ENCODE assay signal across 8 cellular contexts in the genomic region with DNA sequence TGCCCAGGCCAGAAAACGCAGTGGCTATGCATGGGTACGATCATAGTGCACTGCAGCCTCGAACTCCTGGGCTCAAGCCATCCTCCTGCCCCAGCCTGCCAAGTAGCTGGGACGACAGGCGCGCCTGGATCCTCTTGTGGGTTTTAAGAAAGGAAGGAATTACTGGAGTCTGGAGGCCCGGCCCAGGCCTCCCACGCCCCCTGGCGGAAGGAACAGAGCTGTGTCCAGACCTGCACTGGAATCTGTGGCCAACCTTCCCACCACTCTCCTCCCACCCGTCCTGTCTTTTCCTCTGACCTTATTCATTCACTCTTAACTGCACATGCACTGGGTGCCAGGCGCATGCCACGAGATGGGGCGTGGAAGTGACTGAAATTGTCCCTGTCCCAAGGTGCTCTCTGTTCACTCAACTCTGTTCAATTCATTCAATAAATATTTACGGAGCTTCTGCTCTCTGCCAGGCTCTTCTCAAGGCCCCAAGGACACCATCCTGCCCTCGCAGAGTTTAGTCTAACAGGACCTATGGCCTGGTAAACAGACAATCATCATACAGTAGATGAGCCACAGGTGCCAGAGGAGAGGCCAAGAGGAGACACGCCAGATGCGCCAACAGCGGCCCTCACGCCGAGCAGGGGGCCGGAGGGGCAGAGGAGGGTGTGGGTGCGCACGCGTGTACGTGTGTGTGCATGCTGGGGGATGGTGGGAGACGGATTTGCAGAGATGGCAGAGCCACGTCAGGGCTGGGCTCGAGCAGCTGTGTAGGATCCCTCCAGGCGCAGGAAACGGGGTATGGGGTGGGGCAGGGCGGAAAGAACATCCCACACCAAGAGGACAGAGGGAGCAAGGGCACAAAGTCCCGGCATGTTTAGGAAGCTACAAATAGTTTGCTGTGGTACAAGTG. TPM values are rescaled to one million over a fixed set of nuclear protein-coding genes. Genes with fewer than 3 reads are reported as not detected.
A peak's percentile ranks its signal among the peaks of the same experiment; 100 is the strongest.
DNase-seq lines count a peak whose midpoint lies in the region; ATAC-seq and TF ChIP-seq lines count a peak whose summit lies in the region.

No MANE protein-coding gene starts in this region.

- no peaks in the 10 kb centered on the region for H3K79me1 ChIP-seq in neuronal stem cell (ENCODE audit: low read depth, low read length)

- no peaks in the 10 kb centered on the region for H4K20me1 ChIP-seq in KMS-11 (ENCODE audit: insufficient read depth)
- H4K20me1 ChIP-seq in PC-3 (ENCODE audit: low read length): no peaks in the 10 kb centered on the region

- BruUV-seq in PC-3 (replicated peaks; lab: Mats Ljungman, UMichigan): no TSS peak

- DNase-seq in GM10248 (ENCODE audit: extremely low spot score) (peak; percentile 81), PC-3 (peak; percentile 86), foreskin keratinocyte (peak; percentile 74 to 87), neuronal stem cell (ENCODE audit: low spot score) (peak; percentile 76)
- DNase-seq in activated T-helper 1 cell treated with anti-CD3 and anti-CD28 coated beads, Interleukin-12 subunit alpha, Interleukin-12 subunit beta, Interleukin-2, Interleukin-4 antibody, amounts not matched to agents 30 ng/mL and 10 ng/mL and 1 ng/mL, durations not matched to agents 14 hours and 24 hours and 36 hours (ENCODE audit: low spot score): peak; percentile 41

- H3K27me3 ChIP-seq in KMS-11 (ENCODE audit: insufficient read depth, low read depth) (no peaks in the 10 kb centered on the region), PC-3 (ENCODE audit: low read length) (no peaks in the 10 kb centered on the region), foreskin keratinocyte (no peaks in the 10 kb centered on the region), neuronal stem cell (ENCODE audit: control insufficient read depth in 3 of 3, insufficient read depth in 3 of 3, low read depth in 1 of 3, low read length in 3 of 3) (peaks cover 0 to 41% (median 1%) of the 10 kb centered on the region in 3 experiments)

- H3K36me3 ChIP-seq in KMS-11 (ENCODE audit: insufficient read depth): no peaks in the 10 kb centered on the region
- H3K36me3 ChIP-seq in PC-3 (ENCODE audit: low read depth, low read length): no peaks in the 10 kb centered on the region
- no peaks in the 10 kb centered on the region for H3K36me3 ChIP-seq in neuronal stem cell (replicated peaks in 1 of 2; ENCODE audit: control insufficient read depth in 2 of 2, insufficient read depth in 2 of 2, low read length in 2 of 2)

- POLR2A ChIA-PET in GM10248 (lab: Yijun Ruan, JAX) (no interaction called here), PC-3 (lab: Charles Lee; ENCODE audit: unreplicated experiment) (no interaction called here)

- no peak overlapping the region for H2BK12ac ChIP-seq in neuronal stem cell (ENCODE audit: low read length)

- H3K23ac ChIP-seq in neuronal stem cell (ENCODE audit: low read depth, low read length, poor library complexity): peak overlapping the region; percentile 23

- H3K4me1 ChIP-seq in KMS-11 (ENCODE audit: low read depth, poor library complexity, severe bottlenecking) (peaks cover 8% of the 10 kb centered on the region), PC-3 (ENCODE audit: insufficient read depth, low read length) (peaks cover 7% of the 10 kb centered on the region; the same call in 1 of the 2 replicates), foreskin keratinocyte (peaks cover 50% of the 10 kb centered on the region), neuronal stem cell (ENCODE audit: control insufficient read depth in 2 of 2, insufficient read depth in 1 of 2, low read depth in 1 of 2, low read length in 2 of 2) (peaks cover 3 to 6% of the 10 kb centered on the region in 2 donors)

- H3K4me3 Mint-ChIP-seq in activated T-helper 1 cell treated with anti-CD3 and anti-CD28 coated beads, Interleukin-12 subunit alpha, Interleukin-12 subunit beta, Interleukin-2, Interleukin-4 antibody, amounts not matched to agents 30 ng/mL and 10 ng/mL and 1 ng/mL, durations not matched to agents 14 hours and 24 hours and 36 hours: no peak overlapping the region

- H2BK15ac ChIP-seq in neuronal stem cell (ENCODE audit: low read length): peak overlapping the region; percentile 72

- peaks cover 23% of the 10 kb centered on the region for H3K4me1 Mint-ChIP-seq in activated T-helper 1 cell treated with anti-CD3 and anti-CD28 coated beads, Interleukin-12 subunit alpha, Interleukin-12 subunit beta, Interleukin-2, Interleukin-4 antibody, amounts not matched to agents 30 ng/mL and 10 ng/mL and 1 ng/mL, durations not matched to agents 14 hours and 24 hours and 36 hours (ENCODE audit: low read depth)

- no peak overlapping the region for H3K4me3 ChIP-seq in KMS-11 (IDR thresholded peaks at IDR 0.05; ENCODE audit: insufficient read depth, low read depth, low read length)
- H3K4me3 ChIP-seq in PC-3 (ENCODE audit: low read length): no peak overlapping the region
- H3K4me3 ChIP-seq in neuronal stem cell (ENCODE audit: low read length in 2 of 2): no peak overlapping the region

- CTCF ChIA-PET in GM10248 (lab: Yijun Ruan, JAX): interaction anchor here (0.7 to 3.3 kb wide), 54 partner anchors 9 to 668 kb away, joined by 3 to 33 read pairs (median 4); partner anchors contain the start of genes ASB8, TMEM106C and VDR
- CTCF ChIA-PET in PC-3 (lab: Charles Lee): interaction anchor here (0.6 to 2.1 kb wide), 5 partner anchors 15 to 112 kb away, joined by 3 to 18 read pairs (median 4); partner anchors contain the start of gene VDR

- H3K9me2 ChIP-seq in PC-3 (replicated peaks; ENCODE audit: low read length): no peaks in the 10 kb centered on the region

- H2AK5ac ChIP-seq in neuronal stem cell (ENCODE audit: low read depth, low read length): peak overlapping the region; percentile 81

- no peaks in the 10 kb centered on the region for H3K36me3 Mint-ChIP-seq in activated T-helper 1 cell treated with anti-CD3 and anti-CD28 coated beads, Interleukin-12 subunit alpha, Interleukin-12 subunit beta, Interleukin-2, Interleukin-4 antibody, amounts not matched to agents 30 ng/mL and 10 ng/mL and 1 ng/mL, durations not matched to agents 14 hours and 24 hours and 36 hours (ENCODE audit: low read depth)

- intact Hi-C loops in PC-3 (cut with micrococcal nuclease): loop anchor here (1.0 to 10.0 kb wide), 3 partner anchors 45 to 125 kb away; partner anchors contain the start of gene VDR
- intact Hi-C loops in activated T-helper 1 cell treated with anti-CD3 and anti-CD28 coated beads, Interleukin-12 subunit alpha, Interleukin-12 subunit beta, Interleukin-2, Interleukin-4 antibody, amounts not matched to agents 30 ng/mL and 10 ng/mL and 1 ng/mL, durations not matched to agents 14 hours and 24 hours and 36 hours (cut with micrococcal nuclease): loop anchor here (1.0 to 5.0 kb wide), 2 partner anchors 45 to 87 kb away; partner anchors contain the start of gene VDR

- peak overlapping the region; percentile 42 for H3K27ac Mint-ChIP-seq in activated T-helper 1 cell treated with anti-CD3 and anti-CD28 coated beads, Interleukin-12 subunit alpha, Interleukin-12 subunit beta, Interleukin-2, Interleukin-4 antibody, amounts not matched to agents 30 ng/mL and 10 ng/mL and 1 ng/mL, durations not matched to agents 14 hours and 24 hours and 36 hours

- H3K9ac ChIP-seq in KMS-11 (no peak overlapping the region), PC-3 (ENCODE audit: low read length) (no peak overlapping the region), neuronal stem cell (ENCODE audit: low read depth, low read length, poor library complexity) (peak overlapping the region; percentile 56)

- peak overlapping the region; percentile 81 for H3K18ac ChIP-seq in neuronal stem cell (ENCODE audit: low read length)

- no CpG with 5 or more reads among the region's 32 CpGs for WGBS in neuronal stem cell (ENCODE audit: extremely low coverage in 2 of 2, insufficient read length in 2 of 2, insufficient replicate concordance in 1 of 2), 2 donors

- H2BK5ac ChIP-seq in neuronal stem cell (ENCODE audit: low read length): no peak overlapping the region

- H3K27ac ChIP-seq in KMS-11 (no peak overlapping the region), PC-3 (ENCODE audit: low read length) (no peak overlapping the region), foreskin keratinocyte (peak overlapping the region; percentile 5), neuronal stem cell (replicated peaks; ENCODE audit: low read length) (no peak overlapping the region)

- H3F3A ChIP-seq in PC-3 (ENCODE audit: low read length, unreplicated experiment): no peaks in the 10 kb centered on the region

- no peak overlapping the region for H4K91ac ChIP-seq in neuronal stem cell (ENCODE audit: low read depth, low read length, poor library complexity)

- no peak overlapping the region for H3K4ac ChIP-seq in neuronal stem cell (ENCODE audit: low read length)

- peak overlapping the region; percentile 58 for H2AFZ ChIP-seq in KMS-11 (ENCODE audit: low read depth)
- H2AFZ ChIP-seq in PC-3 (ENCODE audit: low read length): peak overlapping the region; percentile 47; the same call in 1 of the 2 replicates
- peak overlapping the region; percentile 43 for H2AFZ ChIP-seq in neuronal stem cell (ENCODE audit: low read length)

- peak; percentile 86 for TF ChIP-seq CTCF in GM10248 (IDR thresholded peaks at IDR 0.05; ENCODE audit: control extremely low read depth, extremely low read depth, low read depth, missing control alignments)
- TF ChIP-seq CTCF in KMS-11 (conservative IDR thresholded peaks at IDR 0.05; ENCODE audit: low read depth, low read length): peak; percentile 94
- TF ChIP-seq CTCF in PC-3 (conservative IDR thresholded peaks at IDR 0.05; ENCODE audit: low read depth, low read length): peak; percentile 89
- TF ChIP-seq CTCF in foreskin keratinocyte (conservative IDR thresholded peaks at IDR 0.05): peak; percentile 94

- H3K9me3 Mint-ChIP-seq in activated T-helper 1 cell treated with anti-CD3 and anti-CD28 coated beads, Interleukin-12 subunit alpha, Interleukin-12 subunit beta, Interleukin-2, Interleukin-4 antibody, amounts not matched to agents 30 ng/mL and 10 ng/mL and 1 ng/mL, durations not matched to agents 14 hours and 24 hours and 36 hours: no peaks in the 10 kb centered on the region

- peak overlapping the region; percentile 82 for H3K14ac ChIP-seq in neuronal stem cell (ENCODE audit: low read length)

- H3K79me2 ChIP-seq in KMS-11 (ENCODE audit: insufficient read depth, low read depth): no peaks in the 10 kb centered on the region
- no peaks in the 10 kb centered on the region for H3K79me2 ChIP-seq in PC-3 (ENCODE audit: low read length)

- H3K27me3 Mint-ChIP-seq in activated T-helper 1 cell treated with anti-CD3 and anti-CD28 coated beads, Interleukin-12 subunit alpha, Interleukin-12 subunit beta, Interleukin-2, Interleukin-4 antibody, amounts not matched to agents 30 ng/mL and 10 ng/mL and 1 ng/mL, durations not matched to agents 14 hours and 24 hours and 36 hours (ENCODE audit: insufficient read depth): peaks cover 17% of the 10 kb centered on the region

- H3K4me2 ChIP-seq in KMS-11: no peak overlapping the region; the same call in 1 of the 2 replicates
- peak overlapping the region; percentile 29; the same call in 1 of the 2 replicates for H3K4me2 ChIP-seq in PC-3 (ENCODE audit: low read length)
- H3K4me2 ChIP-seq in neuronal stem cell (ENCODE audit: insufficient read depth, low read length, poor library complexity, severe bottlenecking): no peak overlapping the region

- no peaks in the 10 kb centered on the region for H3K9me3 ChIP-seq in PC-3 (ENCODE audit: low read length)
- H3K9me3 ChIP-seq in neuronal stem cell (replicated peaks in 1 of 2; ENCODE audit: control insufficient read depth in 2 of 2, insufficient read depth in 1 of 2, low read depth in 1 of 2, low read length in 2 of 2): no peaks in the 10 kb centered on the region

- H2BK120ac ChIP-seq in neuronal stem cell (ENCODE audit: low read depth, low read length): no peak overlapping the region

- no peak overlapping the region for H4K8ac ChIP-seq in neuronal stem cell (ENCODE audit: low read depth, low read length)

- ATAC-seq in PC-3 (peak; percentile 96), foreskin keratinocyte (peak; percentile 70), HG03565 (IDR thresholded peaks at IDR 0.05; ENCODE audit: unreplicated experiment) (no peak), HG02571 (IDR thresholded peaks at IDR 0.05; ENCODE audit: unreplicated experiment) (no peak)

RNA-seq across cellular contexts. Expression of gene TMEM106C, which starts 13.7 kb away (rescaled TPM):
- total RNA-seq in PC-3 (2014; rRNA removed): 114 and 166 TPM in 2 replicates
- 139 and 143 TPM in 2 replicates for total RNA-seq in activated T-helper 1 cell treated with anti-CD3 and anti-CD28 coated beads, Interleukin-12 subunit alpha, Interleukin-12 subunit beta, Interleukin-2, Interleukin-4 antibody, amounts not matched to agents 30 ng/mL and 10 ng/mL and 1 ng/mL, durations not matched to agents 14 hours and 24 hours and 36 hours
- 141 and 151 TPM in 2 replicates for total RNA-seq in foreskin keratinocyte
- polyA plus RNA-seq in foreskin keratinocyte: 130 and 151 TPM in 2 replicates
- polyA plus RNA-seq in neuronal stem cell (2013, experiment 1 of 2): 71.6 TPM
- polyA plus RNA-seq in neuronal stem cell (2013, experiment 2 of 2): 70.1 TPM

RNA-seq across cellular contexts. Expression of gene VDR, which starts 44.9 kb away (rescaled TPM):
- total RNA-seq in PC-3 (2014; rRNA removed) (19.6 and 19.9 TPM in 2 replicates), foreskin keratinocyte (33.4 and 33.6 TPM in 2 replicates)
- 305 and 318 TPM in 2 replicates for total RNA-seq in activated T-helper 1 cell treated with anti-CD3 and anti-CD28 coated beads, Interleukin-12 subunit alpha, Interleukin-12 subunit beta, Interleukin-2, Interleukin-4 antibody, amounts not matched to agents 30 ng/mL and 10 ng/mL and 1 ng/mL, durations not matched to agents 14 hours and 24 hours and 36 hours
- polyA plus RNA-seq in foreskin keratinocyte: 14.9 and 15.8 TPM in 2 replicates
- under 0.01 TPM for polyA plus RNA-seq in neuronal stem cell (2013, experiment 1 of 2)
- polyA plus RNA-seq in neuronal stem cell (2013, experiment 2 of 2): 0.03 TPM

RNA-seq across cellular contexts. Expression of gene COL2A1, which starts 54.6 kb away (rescaled TPM):
- total RNA-seq in PC-3 (2014; rRNA removed) (6.7 TPM in 2 replicates), foreskin keratinocyte (0.07 and 0.10 TPM in 2 replicates)
- 0.08 TPM in 1 of 2 replicates, not detected in the other for total RNA-seq in activated T-helper 1 cell treated with anti-CD3 and anti-CD28 coated beads, Interleukin-12 subunit alpha, Interleukin-12 subunit beta, Interleukin-2, Interleukin-4 antibody, amounts not matched to agents 30 ng/mL and 10 ng/mL and 1 ng/mL, durations not matched to agents 14 hours and 24 hours and 36 hours
- polyA plus RNA-seq in foreskin keratinocyte: 0.01 and 0.14 TPM in 2 replicates
- polyA plus RNA-seq in neuronal stem cell (2013, experiment 1 of 2): 481 TPM
- polyA plus RNA-seq in neuronal stem cell (2013, experiment 2 of 2): 461 TPM

Comparison
In these comparisons a context has a peak if more than half of its experiments do, and no peak if none do; other contexts are left out.
1. ATAC-seq: peak in PC-3 (single experiment) and foreskin keratinocyte (single experiment); none in HG03565 (single experiment) and HG02571 (single experiment).
2. Peak in every context shown above with its lines, with median percentiles within 50 percentile points of each other: DNase-seq, CTCF ChIP-seq and H2AFZ ChIP-seq.